ENCODE assay signal across 8 cellular contexts in genomic region chr5:37248387-37248969, GRCh38. TPM values are rescaled to one million over a fixed set of nuclear protein-coding genes. Genes with fewer than 3 reads are reported as not detected.
A peak's percentile ranks its signal among the peaks of the same experiment; 100 is the strongest.
DNase-seq lines count a peak whose midpoint lies in the region; ATAC-seq and TF ChIP-seq lines count a peak whose summit lies in the region.

No MANE protein-coding gene starts in this region.

- H3K4me1 ChIP-seq in left ventricle myocardium inferior = peaks cover 51% of the 10 kb centered on the region
- no peaks in the 10 kb centered on the region for H3K4me1 ChIP-seq in foreskin keratinocyte

- TF ChIP-seq CTCF in left ventricle myocardium inferior (IDR thresholded peaks at IDR 0.05; ENCODE audit: borderline replicate concordance) = no peak
- no peak for TF ChIP-seq CTCF in foreskin keratinocyte (conservative IDR thresholded peaks at IDR 0.05)
- TF ChIP-seq CTCF in retinal pigment epithelial cell (conservative IDR thresholded peaks at IDR 0.05; ENCODE audit: low read depth, low read length) = no peak

- peaks cover 12% of the 10 kb centered on the region for H3K4me1 Mint-ChIP-seq in T-helper 2 cell treated with Interferon-gamma antibody and Interleukin-4, amounts not matched to agents 5 μg/mL and 100 μg/mL, for 36 hours (ENCODE audit: low read depth)

- H3K27me3 ChIP-seq in left ventricle myocardium inferior (ENCODE audit: low read depth) (no peaks in the 10 kb centered on the region), foreskin keratinocyte (no peaks in the 10 kb centered on the region)

- intact Hi-C loops in left ventricle myocardium inferior (cut with micrococcal nuclease) (no loop called here), cardiac septum (cut with DNase I) (loop anchor here (5.0 kb wide), 1 partner anchor 124 kb away; the partner anchor contains the start of gene NUP155)

- H3K27ac Mint-ChIP-seq in T-helper 2 cell treated with Interferon-gamma antibody and Interleukin-4, amounts not matched to agents 5 μg/mL and 100 μg/mL, for 36 hours = peak overlapping the region; percentile 41

- no peaks in the 10 kb centered on the region for H3K9me3 ChIP-seq in left ventricle myocardium inferior (replicated peaks)

- no peaks in the 10 kb centered on the region for H3K27me3 Mint-ChIP-seq in T-helper 2 cell treated with Interferon-gamma antibody and Interleukin-4, amounts not matched to agents 5 μg/mL and 100 μg/mL, for 36 hours (ENCODE audit: low read depth)

- H3K4me3 Mint-ChIP-seq in T-helper 2 cell treated with Interferon-gamma antibody and Interleukin-4, amounts not matched to agents 5 μg/mL and 100 μg/mL, for 36 hours = peak overlapping the region; percentile 71

- H3K9me3 Mint-ChIP-seq in T-helper 2 cell treated with Interferon-gamma antibody and Interleukin-4, amounts not matched to agents 5 μg/mL and 100 μg/mL, for 36 hours = no peaks in the 10 kb centered on the region

- H3K36me3 ChIP-seq in left ventricle myocardium inferior = no peaks in the 10 kb centered on the region

- H3K27ac ChIP-seq in left ventricle myocardium inferior (replicated peaks) (peak overlapping the region; percentile 94), foreskin keratinocyte (peak overlapping the region; percentile 59)

- no peaks in the 10 kb centered on the region for H3K36me3 Mint-ChIP-seq in T-helper 2 cell treated with Interferon-gamma antibody and Interleukin-4, amounts not matched to agents 5 μg/mL and 100 μg/mL, for 36 hours (ENCODE audit: low read depth)

- peak overlapping the region; percentile 95 for H3K4me3 ChIP-seq in left ventricle myocardium inferior
- peak overlapping the region; percentile 80 for H3K4me3 ChIP-seq in retinal pigment epithelial cell (ENCODE audit: low read length)

- ATAC-seq in foreskin keratinocyte (peak; percentile 16), GM19035 (IDR thresholded peaks at IDR 0.05; ENCODE audit: unreplicated experiment) (no peak), GM21825 (IDR thresholded peaks at IDR 0.05; ENCODE audit: unreplicated experiment) (no peak)

- no peak for DNase-seq in left ventricle myocardium inferior
- DNase-seq in cardiac septum (ENCODE audit: low spot score) = no peak
- no peak for DNase-seq in T-helper 2 cell treated with Interferon-gamma antibody and Interleukin-4, amounts not matched to agents 5 μg/mL and 100 μg/mL, for 36 hours (ENCODE audit: low spot score)
- peak in 1 of 2 donors; percentile 17 for DNase-seq in foreskin keratinocyte
- no peak for DNase-seq in retinal pigment epithelial cell (ENCODE audit: low read depth)
- no peak for DNase-seq in mucosa of gallbladder (ENCODE audit: low spot score)

RNA-seq across cellular contexts. Expression of gene CPLANE1, which starts 0.7 kb away (rescaled TPM):
- total RNA-seq in left ventricle myocardium inferior (8.3 TPM), cardiac septum (9.9 TPM), foreskin keratinocyte (11.3 and 12.9 TPM in 2 replicates), mucosa of gallbladder (20.2 TPM)
- polyA plus RNA-seq in foreskin keratinocyte = 1.1 and 1.3 TPM in 2 replicates
